26 cellular contexts compared by ENCODE assay signal in genomic region chr12:76374395-76375020, GRCh38. TPM values are rescaled to one million over a fixed set of nuclear protein-coding genes. Genes with fewer than 3 reads are reported as not detected.
DNase-seq lines count a peak whose midpoint lies in the region; ATAC-seq and TF ChIP-seq lines count a peak whose summit lies in the region.
"Had no signal": no experiment of that assay in that cellular context is flagged by ENCODE, and none has a peak within 500 bp of the region (broad histone marks: within the 10 kb centered on the region; RNA-seq: fewer than 3 reads in every experiment).

No MANE protein-coding gene starts in this region.

- H3K4me1 ChIP-seq in CD4-positive, alpha-beta memory T cell (ENCODE audit: insufficient read depth, low read length): no peaks in the 10 kb centered on the region

- no peaks in the 10 kb centered on the region for H3K36me3 Mint-ChIP-seq in Calu3 (ENCODE audit: insufficient read depth, unreplicated experiment)
- peaks cover 37% of the 10 kb centered on the region for H3K36me3 Mint-ChIP-seq in activated naive CD8-positive, alpha-beta T cell treated with anti-CD3 and anti-CD28 coated beads for 36 hours
- H3K36me3 Mint-ChIP-seq in endothelial cell (ENCODE audit: low read depth, unreplicated experiment): peaks cover 9% of the 10 kb centered on the region
- peaks cover 96% of the 10 kb centered on the region for H3K36me3 Mint-ChIP-seq in CD4-positive, alpha-beta T cell (ENCODE audit: low read depth)
- peaks cover 66 to 77% of the 10 kb centered on the region in 2 donors for H3K36me3 Mint-ChIP-seq in CD4-positive, alpha-beta memory T cell

- no TSS peak for BruUV-seq in Calu3 (replicated peaks; lab: Mats Ljungman, UMichigan)

- H3K9me3 ChIP-seq in AG04450 (ENCODE audit: control insufficient read depth, insufficient read depth, low read length): no peaks in the 10 kb centered on the region
- no peaks in the 10 kb centered on the region for H3K9me3 ChIP-seq in CD4-positive, alpha-beta T cell (ENCODE audit: control insufficient read depth, low read length)
- no peaks in the 10 kb centered on the region for H3K9me3 ChIP-seq in CD4-positive, alpha-beta memory T cell (ENCODE audit: control insufficient read depth in 1 of 2, low read length in 2 of 2)
- H3K9me3 ChIP-seq: thoracic aorta had no signal

- H3K27me3 Mint-ChIP-seq in Calu3 (ENCODE audit: unreplicated experiment): no peaks in the 10 kb centered on the region
- H3K27me3 Mint-ChIP-seq in activated naive CD8-positive, alpha-beta T cell treated with anti-CD3 and anti-CD28 coated beads for 36 hours: no peaks in the 10 kb centered on the region
- H3K27me3 Mint-ChIP-seq in endothelial cell (ENCODE audit: unreplicated experiment): peaks cover 1% of the 10 kb centered on the region
- H3K27me3 Mint-ChIP-seq in CD4-positive, alpha-beta T cell: no peaks in the 10 kb centered on the region
- no peaks in the 10 kb centered on the region for H3K27me3 Mint-ChIP-seq in CD4-positive, alpha-beta memory T cell

- peak overlapping the region; percentile 64 for H3K27ac Mint-ChIP-seq in Calu3 (ENCODE audit: unreplicated experiment)
- H3K27ac Mint-ChIP-seq in activated naive CD8-positive, alpha-beta T cell treated with anti-CD3 and anti-CD28 coated beads for 36 hours: peak overlapping the region; percentile 29
- no peak overlapping the region for H3K27ac Mint-ChIP-seq in endothelial cell (ENCODE audit: unreplicated experiment)
- no peak overlapping the region for H3K27ac Mint-ChIP-seq in CD4-positive, alpha-beta T cell
- H3K27ac Mint-ChIP-seq in CD4-positive, alpha-beta memory T cell: peak overlapping the region in 1 of 7 donors; percentile 19
- H3K27ac Mint-ChIP-seq: activated T-helper 1 cell treated with anti-CD3 and anti-CD28 coated beads, Interleukin-12 subunit alpha, Interleukin-12 subunit beta, Interleukin-2, Interleukin-4 antibody, amounts not matched to agents 30 ng/mL and 10 ng/mL and 1 ng/mL, durations not matched to agents 14 hours and 24 hours and 36 hours; natural killer cell had no signal

- no peak overlapping the region for H3K4me3 ChIP-seq in AG04450 (ENCODE audit: low read depth, low read length)
- no peak overlapping the region for H3K4me3 ChIP-seq in CD4-positive, alpha-beta memory T cell (ENCODE audit: low read length in 2 of 2)
- H3K4me3 ChIP-seq: K562, thoracic aorta had no signal

- ATAC-seq in CD4-positive, alpha-beta T cell (ENCODE audit: poor library complexity): no peak
- ATAC-seq: K562, natural killer cell, Right ventricle myocardium inferior had no signal

- no peaks in the 10 kb centered on the region for H3K27me3 ChIP-seq in AG04450 (ENCODE audit: control insufficient read depth, insufficient read depth, low read length)
- H3K27me3 ChIP-seq in CD4-positive, alpha-beta T cell (ENCODE audit: control insufficient read depth, insufficient read depth, low read length): no peaks in the 10 kb centered on the region
- no peaks in the 10 kb centered on the region for H3K27me3 ChIP-seq in CD4-positive, alpha-beta memory T cell (ENCODE audit: insufficient read depth, low read length)

- DNase-seq in AG04450 (ENCODE audit: low read depth, low spot score): no peak
- peak; percentile 9 for DNase-seq in Calu3
- DNase-seq in activated naive CD8-positive, alpha-beta T cell treated with anti-CD3 and anti-CD28 coated beads for 36 hours: no peak
- DNase-seq in glomerular visceral epithelial cell (ENCODE audit: extremely low spot score): peak; percentile 6
- no peak for DNase-seq in endothelial cell (ENCODE audit: low spot score)
- no peak for DNase-seq in CD4-positive, alpha-beta T cell
- no peak for DNase-seq in NCI-H69 (lab: John Stamatoyannopoulos, UW)
- DNase-seq in CD4-positive, alpha-beta memory T cell: no peak
- DNase-seq: activated CD4-positive, alpha-beta T cell treated with anti-CD3 and anti-CD28 coated beads, Interleukin-2, amount 50 U/mL, for 48 hours; central memory CD4-positive, alpha-beta T cell; DMS79; effector CD4-positive, alpha-beta T cell; H7; hippocampal formation; kidney; mesendoderm; natural killer cell; NCI-H1092; NCI-H510A treated with DMSO at 0.1 percent for 48 hours; stimulated activated CD4-positive, alpha-beta T cell treated with anti-CD3 and anti-CD28 coated beads, Interleukin-4, amount 100 ng/mL, for 1 hour had no signal

- intact Hi-C loops in Calu3 (cut with micrococcal nuclease; ENCODE audit: unreplicated experiment): loop anchor here (5.0 to 10.0 kb wide), 3 partner anchors 48 to 180 kb away; partner anchors contain the start of gene OSBPL8
- intact Hi-C loops in CD4-positive, alpha-beta T cell (cut with DNase I, micrococcal nuclease): no loop called here
- intact Hi-C loops in CD4-positive, alpha-beta memory T cell (cut with micrococcal nuclease): no loop called here

- H3K9me3 Mint-ChIP-seq in Calu3 (ENCODE audit: low read depth, unreplicated experiment) (peaks cover 2% of the 10 kb centered on the region), endothelial cell (ENCODE audit: unreplicated experiment) (no peaks in the 10 kb centered on the region)
- H3K9me3 Mint-ChIP-seq in activated naive CD8-positive, alpha-beta T cell treated with anti-CD3 and anti-CD28 coated beads for 36 hours: peaks cover 3% of the 10 kb centered on the region
- no peaks in the 10 kb centered on the region for H3K9me3 Mint-ChIP-seq in CD4-positive, alpha-beta T cell
- H3K9me3 Mint-ChIP-seq in CD4-positive, alpha-beta memory T cell: no peaks in the 10 kb centered on the region
- H3K9me3 Mint-ChIP-seq: activated T-helper 1 cell treated with anti-CD3 and anti-CD28 coated beads, Interleukin-12 subunit alpha, Interleukin-12 subunit beta, Interleukin-2, Interleukin-4 antibody, amounts not matched to agents 30 ng/mL and 10 ng/mL and 1 ng/mL, durations not matched to agents 14 hours and 24 hours and 36 hours; natural killer cell had no signal

- H3K4me1 Mint-ChIP-seq in Calu3 (ENCODE audit: low read depth, unreplicated experiment) (peaks cover 25% of the 10 kb centered on the region), endothelial cell (ENCODE audit: unreplicated experiment) (no peaks in the 10 kb centered on the region)
- peaks cover 4% of the 10 kb centered on the region for H3K4me1 Mint-ChIP-seq in activated naive CD8-positive, alpha-beta T cell treated with anti-CD3 and anti-CD28 coated beads for 36 hours
- no peaks in the 10 kb centered on the region for H3K4me1 Mint-ChIP-seq in CD4-positive, alpha-beta T cell (ENCODE audit: low read depth)
- no peaks in the 10 kb centered on the region for H3K4me1 Mint-ChIP-seq in CD4-positive, alpha-beta memory T cell
- H3K4me1 Mint-ChIP-seq: natural killer cell had no signal

- H3K27ac ChIP-seq in AG04450 (ENCODE audit: low read depth, low read length): peak overlapping the region; percentile 31
- H3K27ac ChIP-seq in CD4-positive, alpha-beta T cell (ENCODE audit: low read depth, low read length): no peak overlapping the region
- H3K27ac ChIP-seq in CD4-positive, alpha-beta memory T cell (ENCODE audit: low read depth, low read length): no peak overlapping the region
- H3K27ac ChIP-seq: C4-2B, HL-60, thoracic aorta had no signal

- CTCF ChIA-PET in AG04450 (lab: Charles Lee) (no interaction called here), Calu3 (lab: Charles Lee) (interaction anchor here (0.9 to 1.5 kb wide), 3 partner anchors 18 to 81 kb away, joined by 3 to 4 read pairs (median 3); no protein-coding TSS in a partner anchor)
- CTCF ChIA-PET in CD4-positive, alpha-beta T cell (lab: Charles Lee): no interaction called here
- CTCF ChIA-PET in CD4-positive, alpha-beta memory T cell (lab: Charles Lee; ENCODE audit: partially characterized antibody): no interaction called here

- H3K4me3 Mint-ChIP-seq in Calu3 (ENCODE audit: low read depth, unreplicated experiment): no peak overlapping the region
- H3K4me3 Mint-ChIP-seq in activated naive CD8-positive, alpha-beta T cell treated with anti-CD3 and anti-CD28 coated beads for 36 hours: no peak overlapping the region
- H3K4me3 Mint-ChIP-seq in endothelial cell (ENCODE audit: unreplicated experiment): no peak overlapping the region
- no peak overlapping the region for H3K4me3 Mint-ChIP-seq in CD4-positive, alpha-beta T cell
- no peak overlapping the region for H3K4me3 Mint-ChIP-seq in CD4-positive, alpha-beta memory T cell
- H3K4me3 Mint-ChIP-seq: activated T-helper 1 cell treated with anti-CD3 and anti-CD28 coated beads, Interleukin-12 subunit alpha, Interleukin-12 subunit beta, Interleukin-2, Interleukin-4 antibody, amounts not matched to agents 30 ng/mL and 10 ng/mL and 1 ng/mL, durations not matched to agents 14 hours and 24 hours and 36 hours; natural killer cell had no signal

- POLR2A ChIA-PET in AG04450 (lab: Yijun Ruan, JAX): no interaction called here
- POLR2A ChIA-PET in CD4-positive, alpha-beta T cell (lab: Charles Lee): no interaction called here
- POLR2A ChIA-PET in CD4-positive, alpha-beta memory T cell (lab: Charles Lee; ENCODE audit: partially characterized antibody): no interaction called here

- peaks cover 24% of the 10 kb centered on the region for H3K36me3 ChIP-seq in CD4-positive, alpha-beta memory T cell (ENCODE audit: insufficient read depth, low read length)

- no peak for TF ChIP-seq CTCF in AG04450 (IDR thresholded peaks at IDR 0.05; ENCODE audit: low read depth, low read length)
- no peak for TF ChIP-seq CTCF in Calu3 (IDR thresholded peaks at IDR 0.05; ENCODE audit: unreplicated experiment)
- TF ChIP-seq CTCF in endothelial cell (IDR thresholded peaks at IDR 0.05; ENCODE audit: unreplicated experiment): no peak
- no peak for TF ChIP-seq CTCF in CD4-positive, alpha-beta T cell (IDR thresholded peaks at IDR 0.05)

RNA-seq across cellular contexts. Expression of gene BBS10, which starts 26.3 kb away (rescaled TPM):
- 13.5 and 20.0 TPM in 2 replicates for polyA plus RNA-seq in AG04450 (2011; rRNA removed)
- polyA minus RNA-seq in AG04450 (2011; rRNA and poly(A)+ RNA removed): 4.6 and 9.4 TPM in 2 replicates
- 11.7 and 13.7 TPM in 2 replicates for total RNA-seq in Calu3 (2022)
- 1 to 10 TPM; 3.2 to 3.3 TPM for total RNA-seq in activated naive CD8-positive, alpha-beta T cell treated with anti-CD3 and anti-CD28 coated beads for 36 hours
- 6.5 TPM for total RNA-seq in endothelial cell (ENCODE audit: unreplicated experiment)
- total RNA-seq in CD4-positive, alpha-beta T cell: 1 to 10 TPM; 1.4 TPM
- 10 to 100 TPM; 11.5 to 12.6 TPM for total RNA-seq in CD4-positive, alpha-beta memory T cell
- 1 to 10 TPM in 1 of 2 donors, under 1 TPM in 1; 0.92 to 2.5 TPM for polyA plus RNA-seq in CD4-positive, alpha-beta memory T cell

Comparison
In these comparisons a context has a peak if more than half of its experiments do, and no peak if none do; other contexts are left out.
1. DNase-seq: peak in Calu3 (single experiment) and glomerular visceral epithelial cell (single experiment); none in AG04450 (single experiment), activated naive CD8-positive, alpha-beta T cell treated with anti-CD3 and anti-CD28 coated beads for 36 hours (single experiment), endothelial cell (single experiment), CD4-positive, alpha-beta T cell (0 of 10), NCI-H69 (single experiment) and CD4-positive, alpha-beta memory T cell (0 of 5).
2. H3K27ac Mint-ChIP-seq: peak in Calu3 (single experiment) and activated naive CD8-positive, alpha-beta T cell treated with anti-CD3 and anti-CD28 coated beads for 36 hours (single experiment); none in endothelial cell (single experiment) and CD4-positive, alpha-beta T cell (single experiment).